8 cellular contexts compared by ENCODE assay signal in genomic region chr4:78057600-78058560, GRCh38. TPM values are rescaled to one million over a fixed set of nuclear protein-coding genes. Genes with fewer than 3 reads are reported as not detected.
A peak's percentile ranks its signal among the peaks of the same experiment; 100 is the strongest.
DNase-seq lines count a peak whose midpoint lies in the region; ATAC-seq, FAIRE-seq and TF ChIP-seq lines count a peak whose summit lies in the region.

No MANE protein-coding gene starts in this region.

- DNase-seq in CD14-positive monocyte (ENCODE audit: low spot score) (no peak), astrocyte (ENCODE audit: low read depth) (peak; percentile 36), hepatocyte (ENCODE audit: low spot score) (peak; percentile 69), psoas muscle (peak; percentile 43 to 68)

- H3K4me3 Mint-ChIP-seq in CD14-positive monocyte: peak overlapping the region; percentile 79 to 97
- peak overlapping the region; percentile 91 for H3K4me3 Mint-ChIP-seq in astrocyte (ENCODE audit: unreplicated experiment)

- intact Hi-C loops in CD14-positive monocyte (cut with micrococcal nuclease): no loop called here
- intact Hi-C loops in psoas muscle (cut with DNase I): loop anchor here in 1 of 2 donors (5.0 kb wide), 2 partner anchors 319 to 459 kb away; no protein-coding TSS in a partner anchor

- H3K4me1 ChIP-seq in OCI-LY1 (ENCODE audit: insufficient read depth, low read length, severe bottlenecking) (peaks cover 21% of the 10 kb centered on the region), astrocyte (ENCODE audit: insufficient read depth, low read length) (peaks cover 29% of the 10 kb centered on the region), hepatocyte (ENCODE audit: insufficient read depth) (no peaks in the 10 kb centered on the region), psoas muscle (peaks cover 4% of the 10 kb centered on the region)

- peaks cover 0 to 24% (median 14%) of the 10 kb centered on the region in 7 donors for H3K9me3 Mint-ChIP-seq in CD14-positive monocyte
- no peaks in the 10 kb centered on the region for H3K9me3 Mint-ChIP-seq in astrocyte (ENCODE audit: unreplicated experiment)

- peaks cover 34% of the 10 kb centered on the region for H3K4me1 Mint-ChIP-seq in CD14-positive monocyte
- no peaks in the 10 kb centered on the region for H3K4me1 Mint-ChIP-seq in astrocyte (ENCODE audit: low read depth, unreplicated experiment)

- H3K9me2 ChIP-seq in OCI-LY1 (ENCODE audit: low read depth, low read length) (no peaks in the 10 kb centered on the region), hepatocyte (replicated peaks; ENCODE audit: insufficient read depth) (no peaks in the 10 kb centered on the region)

- H3K79me2 ChIP-seq in OCI-LY1 (ENCODE audit: insufficient read depth, low read length) (no peaks in the 10 kb centered on the region), astrocyte (ENCODE audit: insufficient read depth, low read length) (no peaks in the 10 kb centered on the region), hepatocyte (peaks cover 32% of the 10 kb centered on the region)

- WGBS in hepatocyte (ENCODE audit: low lambda C conversion rate, missing lambda C conversion rate): under 1% methylated on average over 56 of the region's 56 CpGs
- WGBS in psoas muscle, 3 donors: 0 to 1% (median 0%) methylated on average over 56 of the region's 56 CpGs

- H3K27me3 ChIP-seq in OCI-LY1 (ENCODE audit: insufficient read depth, low read length) (no peaks in the 10 kb centered on the region), astrocyte (ENCODE audit: insufficient read depth, low read length) (peaks cover 8% of the 10 kb centered on the region), hepatocyte (no peaks in the 10 kb centered on the region), psoas muscle (ENCODE audit: insufficient read depth in 3 of 3, low read length in 2 of 3) (no peaks in the 10 kb centered on the region)

- peak; percentile 29 for ATAC-seq in GM19397 (IDR thresholded peaks at IDR 0.05; ENCODE audit: unreplicated experiment)
- peak in 3 of 4 donors; percentile 27 to 50 (median 40) for ATAC-seq in psoas muscle
- no peak for ATAC-seq in HG03095 (IDR thresholded peaks at IDR 0.05; ENCODE audit: unreplicated experiment)
- no peak for ATAC-seq in HG02763 (IDR thresholded peaks at IDR 0.05; ENCODE audit: unreplicated experiment)

- H3K36me3 ChIP-seq in OCI-LY1 (ENCODE audit: insufficient read depth, low read length) (no peaks in the 10 kb centered on the region), astrocyte (ENCODE audit: insufficient read depth, low read length) (no peaks in the 10 kb centered on the region), hepatocyte (replicated peaks; ENCODE audit: insufficient read depth, low read depth) (no peaks in the 10 kb centered on the region), psoas muscle (ENCODE audit: insufficient read depth in 1 of 2, low read depth in 1 of 2) (no peaks in the 10 kb centered on the region)

- no peak for FAIRE-seq in astrocyte (lab: Jason Lieb, UNC)

- H3K4me2 ChIP-seq in OCI-LY1 (ENCODE audit: low read length) (peak overlapping the region; percentile 91), astrocyte (ENCODE audit: low read length) (peak overlapping the region; percentile 97), hepatocyte (peak overlapping the region; percentile 94)

- TF ChIP-seq CTCF in CD14-positive monocyte (IDR thresholded peaks at IDR 0.05) (no peak), OCI-LY1 (IDR thresholded peaks at IDR 0.05; ENCODE audit: low read length) (no peak), astrocyte (IDR thresholded peaks at IDR 0.05; ENCODE audit: insufficient read depth, low read depth, low read length) (no peak), hepatocyte (IDR thresholded peaks at IDR 0.05; ENCODE audit: poor library complexity) (no peak), psoas muscle (IDR thresholded peaks at IDR 0.05) (no peak)

- H3K9ac ChIP-seq in OCI-LY1 (ENCODE audit: low read length): peak overlapping the region; percentile 30; the same call in 1 of the 2 replicates
- peak overlapping the region; percentile 72 for H3K9ac ChIP-seq in astrocyte (ENCODE audit: low read length)

- H3K27ac Mint-ChIP-seq in CD14-positive monocyte: peak overlapping the region in 1 of 7 donors; percentile 46
- H3K27ac Mint-ChIP-seq in astrocyte (ENCODE audit: unreplicated experiment): peak overlapping the region; percentile 94

- peak overlapping the region; percentile 61 for H3K4me3 ChIP-seq in OCI-LY1 (ENCODE audit: low read depth, low read length, poor library complexity, severe bottlenecking)
- peak overlapping the region; percentile 64 for H3K4me3 ChIP-seq in astrocyte (ENCODE audit: insufficient read depth, low read depth, low read length)
- H3K4me3 ChIP-seq in hepatocyte: peak overlapping the region; percentile 88
- peak overlapping the region; percentile 84 for H3K4me3 ChIP-seq in psoas muscle

- H3K9me3 ChIP-seq in OCI-LY1 (ENCODE audit: low read length) (no peaks in the 10 kb centered on the region), astrocyte (ENCODE audit: insufficient read depth, low read depth, low read length) (no peaks in the 10 kb centered on the region), hepatocyte (ENCODE audit: low read depth) (no peaks in the 10 kb centered on the region), psoas muscle (no peaks in the 10 kb centered on the region)

- H3K27ac ChIP-seq in OCI-LY1 (ENCODE audit: low read depth, low read length, poor library complexity, severe bottlenecking) (no peak overlapping the region), astrocyte (ENCODE audit: low read depth, low read length) (no peak overlapping the region), hepatocyte (peak overlapping the region; percentile 85), psoas muscle (peak overlapping the region; percentile 83)

- no peaks in the 10 kb centered on the region for H3F3A ChIP-seq in OCI-LY1 (ENCODE audit: insufficient read depth, low read length)

- H4K20me1 ChIP-seq in OCI-LY1 (ENCODE audit: insufficient read depth, low read length): no peaks in the 10 kb centered on the region
- no peaks in the 10 kb centered on the region for H4K20me1 ChIP-seq in astrocyte (ENCODE audit: insufficient read depth, low read length)
- no peaks in the 10 kb centered on the region for H4K20me1 ChIP-seq in hepatocyte (ENCODE audit: insufficient read depth, poor library complexity, severe bottlenecking)

- H3K27me3 Mint-ChIP-seq in CD14-positive monocyte (ENCODE audit: low read depth in 3 of 3) (peaks cover 63 to 80% (median 69%) of the 10 kb centered on the region in 3 donors), astrocyte (ENCODE audit: low read depth, unreplicated experiment) (peaks cover 9% of the 10 kb centered on the region)

- H2AFZ ChIP-seq in OCI-LY1 (ENCODE audit: low read length) (no peak overlapping the region), astrocyte (ENCODE audit: low read depth, low read length) (peak overlapping the region; percentile 94), hepatocyte (peak overlapping the region; percentile 72)

- H3K36me3 Mint-ChIP-seq in CD14-positive monocyte (peaks cover 0 to 13% of the 10 kb centered on the region in 2 donors), astrocyte (ENCODE audit: low read depth, unreplicated experiment) (no peaks in the 10 kb centered on the region)

RNA-seq across cellular contexts. Expression of gene FRAS1, which starts 0.8 kb away (rescaled TPM):
- polyA plus RNA-seq in CD14-positive monocyte (not detected), hepatocyte (9.3 and 12.0 TPM in 2 replicates), psoas muscle (under 1 TPM; 0.08 to 0.32 (median 0.13) TPM)
- total RNA-seq in astrocyte (20.5 and 24.6 TPM in 2 replicates), hepatocyte (31.9 and 38.5 TPM in 2 replicates), psoas muscle (1 to 10 TPM in 2 of 4 donors, under 1 TPM in 2; 0.42 to 3.0 (median 1.3) TPM)

Comparison
In these comparisons a context has a peak if more than half of its experiments do, and no peak if none do; other contexts are left out.
1. ATAC-seq: peak in GM19397 (single experiment) and psoas muscle (3 of 4); none in HG03095 (single experiment) and HG02763 (single experiment).
2. H3K27ac ChIP-seq: peak in hepatocyte (single experiment) and psoas muscle (single experiment); none in OCI-LY1 (single experiment) and astrocyte (single experiment).
3. Peak in every context shown above with its lines, with median percentiles within 50 percentile points of each other: H3K4me2 ChIP-seq and H3K4me3 ChIP-seq.